Comparison of ENCODE assay signal across 2 cellular contexts in the genomic region with DNA sequence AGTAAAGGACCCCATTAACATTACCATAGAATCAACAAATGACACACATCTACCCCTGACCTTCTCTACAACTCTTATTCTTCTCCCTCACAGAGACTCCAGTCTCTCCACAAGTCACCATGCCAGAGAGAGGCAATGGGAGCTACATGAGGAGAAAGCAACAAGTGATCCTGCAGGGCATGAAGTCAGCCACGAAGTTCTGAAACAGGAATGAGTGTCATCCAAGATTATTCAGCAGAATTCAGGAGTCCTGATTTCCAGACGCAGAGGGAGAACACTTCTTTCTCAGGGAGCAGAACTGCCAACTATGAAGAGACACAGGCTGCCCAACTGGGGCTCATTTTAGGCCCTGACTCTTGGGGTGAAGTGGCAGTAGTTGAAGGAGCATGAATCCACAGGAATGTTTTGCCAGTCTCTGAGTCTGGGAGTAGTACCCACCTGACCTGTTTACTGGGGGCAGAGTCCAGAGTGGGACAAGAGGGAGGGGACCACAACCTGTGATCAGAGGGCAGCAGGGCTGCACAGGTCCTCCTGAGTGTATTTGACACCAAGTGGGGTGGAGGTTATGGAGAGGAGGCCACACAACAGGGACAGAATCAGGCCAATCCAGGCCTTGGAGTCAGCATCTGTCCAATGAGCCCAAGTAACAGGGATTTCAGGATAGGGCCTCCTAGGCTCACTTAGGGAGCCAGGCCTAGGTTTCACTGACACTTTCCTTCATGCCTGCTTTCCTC.
TF ChIP-seq lines count a peak whose summit lies in the region.

No MANE protein-coding gene starts in this region.

TF ChIP-seq in SK-N-SH, 30 proteins besides CTCF, POLR2A, EP300 and RAD21 (continued from another document):
- TF ChIP-seq CHD2 (IDR thresholded peaks at IDR 0.05; ENCODE audit: low read length, partially characterized antibody), result no peak
- no peak for TF ChIP-seq FOSL2 (IDR thresholded peaks at IDR 0.05; ENCODE audit: borderline replicate concordance, low read depth)

TF ChIP-seq in SK-N-SH treated with all-trans-retinoic acid at 6 μM for 48 hours, 23 proteins besides CTCF, POLR2A, EP300 and RAD21 (continued from another document):
- TF ChIP-seq, protein P1, sequence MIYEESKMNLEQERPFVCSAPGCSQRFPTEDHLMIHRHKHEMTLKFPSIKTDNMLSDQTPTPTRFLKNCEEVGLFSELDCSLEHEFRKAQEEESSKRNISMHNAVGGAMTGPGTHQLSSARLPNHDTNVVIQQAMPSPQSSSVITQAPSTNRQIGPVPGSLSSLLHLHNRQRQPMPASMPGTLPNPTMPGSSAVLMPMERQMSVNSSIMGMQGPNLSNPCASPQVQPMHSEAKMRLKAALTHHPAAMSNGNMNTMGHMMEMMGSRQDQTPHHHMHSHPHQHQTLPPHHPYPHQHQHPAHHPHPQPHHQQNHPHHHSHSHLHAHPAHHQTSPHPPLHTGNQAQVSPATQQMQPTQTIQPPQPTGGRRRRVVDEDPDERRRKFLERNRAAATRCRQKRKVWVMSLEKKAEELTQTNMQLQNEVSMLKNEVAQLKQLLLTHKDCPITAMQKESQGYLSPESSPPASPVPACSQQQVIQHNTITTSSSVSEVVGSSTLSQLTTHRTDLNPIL (CRISPR knock-in tag; IDR thresholded peaks at IDR 0.05; ENCODE audit: low read depth), result no peak
- TF ChIP-seq ISL1 (CRISPR knock-in tag; IDR thresholded peaks at IDR 0.05) (no peak), BACH2 (CRISPR knock-in tag; IDR thresholded peaks at IDR 0.05; ENCODE audit: borderline replicate concordance) (no peak), ZFP3 (CRISPR knock-in tag; IDR thresholded peaks at IDR 0.05) (no peak), CSDC2 (CRISPR knock-in tag; IDR thresholded peaks at IDR 0.05) (no peak), PPARA (CRISPR knock-in tag; IDR thresholded peaks at IDR 0.05; ENCODE audit: borderline replicate concordance) (no peak), ZNF8 (CRISPR knock-in tag; IDR thresholded peaks at IDR 0.05) (no peak), ZNF70 (CRISPR knock-in tag; IDR thresholded peaks at IDR 0.05) (no peak)
- TF ChIP-seq, protein P2, sequence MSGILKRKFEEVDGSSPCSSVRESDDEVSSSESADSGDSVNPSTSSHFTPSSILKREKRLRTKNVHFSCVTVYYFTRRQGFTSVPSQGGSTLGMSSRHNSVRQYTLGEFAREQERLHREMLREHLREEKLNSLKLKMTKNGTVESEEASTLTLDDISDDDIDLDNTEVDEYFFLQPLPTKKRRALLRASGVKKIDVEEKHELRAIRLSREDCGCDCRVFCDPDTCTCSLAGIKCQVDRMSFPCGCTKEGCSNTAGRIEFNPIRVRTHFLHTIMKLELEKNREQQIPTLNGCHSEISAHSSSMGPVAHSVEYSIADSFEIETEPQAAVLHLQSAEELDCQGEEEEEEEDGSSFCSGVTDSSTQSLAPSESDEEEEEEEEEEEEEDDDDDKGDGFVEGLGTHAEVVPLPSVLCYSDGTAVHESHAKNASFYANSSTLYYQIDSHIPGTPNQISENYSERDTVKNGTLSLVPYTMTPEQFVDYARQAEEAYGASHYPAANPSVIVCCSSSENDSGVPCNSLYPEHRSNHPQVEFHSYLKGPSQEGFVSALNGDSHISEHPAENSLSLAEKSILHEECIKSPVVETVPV (CRISPR knock-in tag; IDR thresholded peaks at IDR 0.05), result no peak
- TF ChIP-seq, protein P3, sequence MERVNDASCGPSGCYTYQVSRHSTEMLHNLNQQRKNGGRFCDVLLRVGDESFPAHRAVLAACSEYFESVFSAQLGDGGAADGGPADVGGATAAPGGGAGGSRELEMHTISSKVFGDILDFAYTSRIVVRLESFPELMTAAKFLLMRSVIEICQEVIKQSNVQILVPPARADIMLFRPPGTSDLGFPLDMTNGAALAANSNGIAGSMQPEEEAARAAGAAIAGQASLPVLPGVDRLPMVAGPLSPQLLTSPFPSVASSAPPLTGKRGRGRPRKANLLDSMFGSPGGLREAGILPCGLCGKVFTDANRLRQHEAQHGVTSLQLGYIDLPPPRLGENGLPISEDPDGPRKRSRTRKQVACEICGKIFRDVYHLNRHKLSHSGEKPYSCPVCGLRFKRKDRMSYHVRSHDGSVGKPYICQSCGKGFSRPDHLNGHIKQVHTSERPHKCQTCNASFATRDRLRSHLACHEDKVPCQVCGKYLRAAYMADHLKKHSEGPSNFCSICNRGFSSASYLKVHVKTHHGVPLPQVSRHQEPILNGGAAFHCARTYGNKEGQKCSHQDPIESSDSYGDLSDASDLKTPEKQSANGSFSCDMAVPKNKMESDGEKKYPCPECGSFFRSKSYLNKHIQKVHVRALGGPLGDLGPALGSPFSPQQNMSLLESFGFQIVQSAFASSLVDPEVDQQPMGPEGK (CRISPR knock-in tag; IDR thresholded peaks at IDR 0.05; ENCODE audit: borderline replicate concordance), result no peak
- TF ChIP-seq, protein P4, sequence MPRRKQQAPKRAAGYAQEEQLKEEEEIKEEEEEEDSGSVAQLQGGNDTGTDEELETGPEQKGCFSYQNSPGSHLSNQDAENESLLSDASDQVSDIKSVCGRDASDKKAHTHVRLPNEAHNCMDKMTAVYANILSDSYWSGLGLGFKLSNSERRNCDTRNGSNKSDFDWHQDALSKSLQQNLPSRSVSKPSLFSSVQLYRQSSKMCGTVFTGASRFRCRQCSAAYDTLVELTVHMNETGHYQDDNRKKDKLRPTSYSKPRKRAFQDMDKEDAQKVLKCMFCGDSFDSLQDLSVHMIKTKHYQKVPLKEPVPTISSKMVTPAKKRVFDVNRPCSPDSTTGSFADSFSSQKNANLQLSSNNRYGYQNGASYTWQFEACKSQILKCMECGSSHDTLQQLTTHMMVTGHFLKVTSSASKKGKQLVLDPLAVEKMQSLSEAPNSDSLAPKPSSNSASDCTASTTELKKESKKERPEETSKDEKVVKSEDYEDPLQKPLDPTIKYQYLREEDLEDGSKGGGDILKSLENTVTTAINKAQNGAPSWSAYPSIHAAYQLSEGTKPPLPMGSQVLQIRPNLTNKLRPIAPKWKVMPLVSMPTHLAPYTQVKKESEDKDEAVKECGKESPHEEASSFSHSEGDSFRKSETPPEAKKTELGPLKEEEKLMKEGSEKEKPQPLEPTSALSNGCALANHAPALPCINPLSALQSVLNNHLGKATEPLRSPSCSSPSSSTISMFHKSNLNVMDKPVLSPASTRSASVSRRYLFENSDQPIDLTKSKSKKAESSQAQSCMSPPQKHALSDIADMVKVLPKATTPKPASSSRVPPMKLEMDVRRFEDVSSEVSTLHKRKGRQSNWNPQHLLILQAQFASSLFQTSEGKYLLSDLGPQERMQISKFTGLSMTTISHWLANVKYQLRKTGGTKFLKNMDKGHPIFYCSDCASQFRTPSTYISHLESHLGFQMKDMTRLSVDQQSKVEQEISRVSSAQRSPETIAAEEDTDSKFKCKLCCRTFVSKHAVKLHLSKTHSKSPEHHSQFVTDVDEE (CRISPR knock-in tag; IDR thresholded peaks at IDR 0.05), result no peak
